1 cellular context compared by ENCODE assay signal in the genomic region with DNA sequence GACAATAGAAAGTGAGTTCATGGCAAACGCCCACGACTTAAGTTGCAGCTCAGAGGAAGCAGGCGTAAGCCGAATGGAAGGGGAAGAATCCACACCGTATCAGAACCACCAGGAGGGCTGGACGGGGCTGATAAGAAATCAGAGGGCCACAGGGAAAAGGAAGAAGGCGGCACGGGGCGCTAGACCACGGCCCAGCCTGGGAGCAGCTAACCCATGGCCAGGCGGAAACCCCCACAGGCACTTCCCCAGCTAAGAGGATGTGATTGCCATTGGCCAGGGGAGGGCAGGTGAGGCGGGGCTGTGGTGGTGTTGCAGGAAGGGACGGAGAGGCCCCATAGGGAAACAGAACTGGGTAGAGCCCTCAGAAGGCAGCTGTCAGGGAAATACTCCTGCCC.
A peak's percentile ranks its signal among the peaks of the same experiment; 100 is the strongest.
TF ChIP-seq lines count a peak whose summit lies in the region.

No MANE protein-coding gene starts in this region.

TF ChIP-seq in K562, 482 proteins besides CTCF, POLR2A, EP300 and RAD21 (continued from another document and continues in another):
- TF ChIP-seq, protein P1, sequence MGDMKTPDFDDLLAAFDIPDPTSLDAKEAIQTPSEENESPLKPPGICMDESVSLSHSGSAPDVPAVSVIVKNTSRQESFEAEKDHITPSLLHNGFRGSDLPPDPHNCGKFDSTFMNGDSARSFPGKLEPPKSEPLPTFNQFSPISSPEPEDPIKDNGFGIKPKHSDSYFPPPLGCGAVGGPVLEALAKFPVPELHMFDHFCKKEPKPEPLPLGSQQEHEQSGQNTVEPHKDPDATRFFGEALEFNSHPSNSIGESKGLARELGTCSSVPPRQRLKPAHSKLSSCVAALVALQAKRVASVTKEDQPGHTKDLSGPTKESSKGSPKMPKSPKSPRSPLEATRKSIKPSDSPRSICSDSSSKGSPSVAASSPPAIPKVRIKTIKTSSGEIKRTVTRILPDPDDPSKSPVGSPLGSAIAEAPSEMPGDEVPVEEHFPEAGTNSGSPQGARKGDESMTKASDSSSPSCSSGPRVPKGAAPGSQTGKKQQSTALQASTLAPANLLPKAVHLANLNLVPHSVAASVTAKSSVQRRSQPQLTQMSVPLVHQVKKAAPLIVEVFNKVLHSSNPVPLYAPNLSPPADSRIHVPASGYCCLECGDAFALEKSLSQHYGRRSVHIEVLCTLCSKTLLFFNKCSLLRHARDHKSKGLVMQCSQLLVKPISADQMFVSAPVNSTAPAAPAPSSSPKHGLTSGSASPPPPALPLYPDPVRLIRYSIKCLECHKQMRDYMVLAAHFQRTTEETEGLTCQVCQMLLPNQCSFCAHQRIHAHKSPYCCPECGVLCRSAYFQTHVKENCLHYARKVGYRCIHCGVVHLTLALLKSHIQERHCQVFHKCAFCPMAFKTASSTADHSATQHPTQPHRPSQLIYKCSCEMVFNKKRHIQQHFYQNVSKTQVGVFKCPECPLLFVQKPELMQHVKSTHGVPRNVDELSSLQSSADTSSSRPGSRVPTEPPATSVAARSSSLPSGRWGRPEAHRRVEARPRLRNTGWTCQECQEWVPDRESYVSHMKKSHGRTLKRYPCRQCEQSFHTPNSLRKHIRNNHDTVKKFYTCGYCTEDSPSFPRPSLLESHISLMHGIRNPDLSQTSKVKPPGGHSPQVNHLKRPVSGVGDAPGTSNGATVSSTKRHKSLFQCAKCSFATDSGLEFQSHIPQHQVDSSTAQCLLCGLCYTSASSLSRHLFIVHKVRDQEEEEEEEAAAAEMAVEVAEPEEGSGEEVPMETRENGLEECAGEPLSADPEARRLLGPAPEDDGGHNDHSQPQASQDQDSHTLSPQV (IDR thresholded peaks at IDR 0.05), result no peak
- TF ChIP-seq GABPB2 (CRISPR knock-in tag; conservative IDR thresholded peaks at IDR 0.05) (no peak), RB1 (IDR thresholded peaks at IDR 0.05; ENCODE audit: low read depth) (no peak), SAFB (IDR thresholded peaks at IDR 0.05; ENCODE audit: borderline replicate concordance, low read depth, low read length) (no peak), DPF2 (IDR thresholded peaks at IDR 0.05) (0 out of 2 replicates have a peak, but pooled peaks have one; percentile 20), HEY1 (CRISPR knock-in tag; IDR thresholded peaks at IDR 0.05; ENCODE audit: borderline replicate concordance) (no peak), GTF2A2 (tag; IDR thresholded peaks at IDR 0.05) (no peak), SIN3A (IDR thresholded peaks at IDR 0.05; ENCODE audit: borderline replicate concordance in 2 of 2, control insufficient read depth in 1 of 2, low read depth in 2 of 2, low read length in 2 of 2) (no peak), ZNF57 (CRISPR knock-in tag; IDR thresholded peaks at IDR 0.05) (no peak), SMAD4 (CRISPR knock-in tag; conservative IDR thresholded peaks at IDR 0.05) (0 out of 2 replicates have a peak, but pooled peaks have one; percentile 42), GABPA (tag; conservative IDR thresholded peaks at IDR 0.05; ENCODE audit: low read depth) (peak; percentile 38), GTF2F1 (IDR thresholded peaks at IDR 0.05; ENCODE audit: low read depth, low read length) (no peak), WHSC1 (IDR thresholded peaks at IDR 0.05; ENCODE audit: low read length) (no peak), SOX6 (IDR thresholded peaks at IDR 0.05) (peak; percentile 49; the same call in 1 of the 2 replicates), TRIM28 (IDR thresholded peaks at IDR 0.05) (no peak), SIN3B (IDR thresholded peaks at IDR 0.05; ENCODE audit: low read depth) (no peak), SMAD2 (IDR thresholded peaks at IDR 0.05; ENCODE audit: low read depth, low read length) (no peak), NFATC3 (IDR thresholded peaks at IDR 0.05) (no peak)
- TF ChIP-seq, protein P2, sequence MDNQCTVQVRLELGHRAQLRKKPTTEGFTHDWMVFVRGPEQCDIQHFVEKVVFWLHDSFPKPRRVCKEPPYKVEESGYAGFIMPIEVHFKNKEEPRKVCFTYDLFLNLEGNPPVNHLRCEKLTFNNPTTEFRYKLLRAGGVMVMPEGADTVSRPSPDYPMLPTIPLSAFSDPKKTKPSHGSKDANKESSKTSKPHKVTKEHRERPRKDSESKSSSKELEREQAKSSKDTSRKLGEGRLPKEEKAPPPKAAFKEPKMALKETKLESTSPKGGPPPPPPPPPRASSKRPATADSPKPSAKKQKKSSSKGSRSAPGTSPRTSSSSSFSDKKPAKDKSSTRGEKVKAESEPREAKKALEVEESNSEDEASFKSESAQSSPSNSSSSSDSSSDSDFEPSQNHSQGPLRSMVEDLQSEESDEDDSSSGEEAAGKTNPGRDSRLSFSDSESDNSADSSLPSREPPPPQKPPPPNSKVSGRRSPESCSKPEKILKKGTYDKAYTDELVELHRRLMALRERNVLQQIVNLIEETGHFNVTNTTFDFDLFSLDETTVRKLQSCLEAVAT (IDR thresholded peaks at IDR 0.05), result no peak
- TF ChIP-seq, protein P3, sequence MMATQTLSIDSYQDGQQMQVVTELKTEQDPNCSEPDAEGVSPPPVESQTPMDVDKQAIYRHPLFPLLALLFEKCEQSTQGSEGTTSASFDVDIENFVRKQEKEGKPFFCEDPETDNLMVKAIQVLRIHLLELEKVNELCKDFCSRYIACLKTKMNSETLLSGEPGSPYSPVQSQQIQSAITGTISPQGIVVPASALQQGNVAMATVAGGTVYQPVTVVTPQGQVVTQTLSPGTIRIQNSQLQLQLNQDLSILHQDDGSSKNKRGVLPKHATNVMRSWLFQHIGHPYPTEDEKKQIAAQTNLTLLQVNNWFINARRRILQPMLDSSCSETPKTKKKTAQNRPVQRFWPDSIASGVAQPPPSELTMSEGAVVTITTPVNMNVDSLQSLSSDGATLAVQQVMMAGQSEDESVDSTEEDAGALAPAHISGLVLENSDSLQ (IDR thresholded peaks at IDR 0.05), result no peak
- TF ChIP-seq, protein P4, sequence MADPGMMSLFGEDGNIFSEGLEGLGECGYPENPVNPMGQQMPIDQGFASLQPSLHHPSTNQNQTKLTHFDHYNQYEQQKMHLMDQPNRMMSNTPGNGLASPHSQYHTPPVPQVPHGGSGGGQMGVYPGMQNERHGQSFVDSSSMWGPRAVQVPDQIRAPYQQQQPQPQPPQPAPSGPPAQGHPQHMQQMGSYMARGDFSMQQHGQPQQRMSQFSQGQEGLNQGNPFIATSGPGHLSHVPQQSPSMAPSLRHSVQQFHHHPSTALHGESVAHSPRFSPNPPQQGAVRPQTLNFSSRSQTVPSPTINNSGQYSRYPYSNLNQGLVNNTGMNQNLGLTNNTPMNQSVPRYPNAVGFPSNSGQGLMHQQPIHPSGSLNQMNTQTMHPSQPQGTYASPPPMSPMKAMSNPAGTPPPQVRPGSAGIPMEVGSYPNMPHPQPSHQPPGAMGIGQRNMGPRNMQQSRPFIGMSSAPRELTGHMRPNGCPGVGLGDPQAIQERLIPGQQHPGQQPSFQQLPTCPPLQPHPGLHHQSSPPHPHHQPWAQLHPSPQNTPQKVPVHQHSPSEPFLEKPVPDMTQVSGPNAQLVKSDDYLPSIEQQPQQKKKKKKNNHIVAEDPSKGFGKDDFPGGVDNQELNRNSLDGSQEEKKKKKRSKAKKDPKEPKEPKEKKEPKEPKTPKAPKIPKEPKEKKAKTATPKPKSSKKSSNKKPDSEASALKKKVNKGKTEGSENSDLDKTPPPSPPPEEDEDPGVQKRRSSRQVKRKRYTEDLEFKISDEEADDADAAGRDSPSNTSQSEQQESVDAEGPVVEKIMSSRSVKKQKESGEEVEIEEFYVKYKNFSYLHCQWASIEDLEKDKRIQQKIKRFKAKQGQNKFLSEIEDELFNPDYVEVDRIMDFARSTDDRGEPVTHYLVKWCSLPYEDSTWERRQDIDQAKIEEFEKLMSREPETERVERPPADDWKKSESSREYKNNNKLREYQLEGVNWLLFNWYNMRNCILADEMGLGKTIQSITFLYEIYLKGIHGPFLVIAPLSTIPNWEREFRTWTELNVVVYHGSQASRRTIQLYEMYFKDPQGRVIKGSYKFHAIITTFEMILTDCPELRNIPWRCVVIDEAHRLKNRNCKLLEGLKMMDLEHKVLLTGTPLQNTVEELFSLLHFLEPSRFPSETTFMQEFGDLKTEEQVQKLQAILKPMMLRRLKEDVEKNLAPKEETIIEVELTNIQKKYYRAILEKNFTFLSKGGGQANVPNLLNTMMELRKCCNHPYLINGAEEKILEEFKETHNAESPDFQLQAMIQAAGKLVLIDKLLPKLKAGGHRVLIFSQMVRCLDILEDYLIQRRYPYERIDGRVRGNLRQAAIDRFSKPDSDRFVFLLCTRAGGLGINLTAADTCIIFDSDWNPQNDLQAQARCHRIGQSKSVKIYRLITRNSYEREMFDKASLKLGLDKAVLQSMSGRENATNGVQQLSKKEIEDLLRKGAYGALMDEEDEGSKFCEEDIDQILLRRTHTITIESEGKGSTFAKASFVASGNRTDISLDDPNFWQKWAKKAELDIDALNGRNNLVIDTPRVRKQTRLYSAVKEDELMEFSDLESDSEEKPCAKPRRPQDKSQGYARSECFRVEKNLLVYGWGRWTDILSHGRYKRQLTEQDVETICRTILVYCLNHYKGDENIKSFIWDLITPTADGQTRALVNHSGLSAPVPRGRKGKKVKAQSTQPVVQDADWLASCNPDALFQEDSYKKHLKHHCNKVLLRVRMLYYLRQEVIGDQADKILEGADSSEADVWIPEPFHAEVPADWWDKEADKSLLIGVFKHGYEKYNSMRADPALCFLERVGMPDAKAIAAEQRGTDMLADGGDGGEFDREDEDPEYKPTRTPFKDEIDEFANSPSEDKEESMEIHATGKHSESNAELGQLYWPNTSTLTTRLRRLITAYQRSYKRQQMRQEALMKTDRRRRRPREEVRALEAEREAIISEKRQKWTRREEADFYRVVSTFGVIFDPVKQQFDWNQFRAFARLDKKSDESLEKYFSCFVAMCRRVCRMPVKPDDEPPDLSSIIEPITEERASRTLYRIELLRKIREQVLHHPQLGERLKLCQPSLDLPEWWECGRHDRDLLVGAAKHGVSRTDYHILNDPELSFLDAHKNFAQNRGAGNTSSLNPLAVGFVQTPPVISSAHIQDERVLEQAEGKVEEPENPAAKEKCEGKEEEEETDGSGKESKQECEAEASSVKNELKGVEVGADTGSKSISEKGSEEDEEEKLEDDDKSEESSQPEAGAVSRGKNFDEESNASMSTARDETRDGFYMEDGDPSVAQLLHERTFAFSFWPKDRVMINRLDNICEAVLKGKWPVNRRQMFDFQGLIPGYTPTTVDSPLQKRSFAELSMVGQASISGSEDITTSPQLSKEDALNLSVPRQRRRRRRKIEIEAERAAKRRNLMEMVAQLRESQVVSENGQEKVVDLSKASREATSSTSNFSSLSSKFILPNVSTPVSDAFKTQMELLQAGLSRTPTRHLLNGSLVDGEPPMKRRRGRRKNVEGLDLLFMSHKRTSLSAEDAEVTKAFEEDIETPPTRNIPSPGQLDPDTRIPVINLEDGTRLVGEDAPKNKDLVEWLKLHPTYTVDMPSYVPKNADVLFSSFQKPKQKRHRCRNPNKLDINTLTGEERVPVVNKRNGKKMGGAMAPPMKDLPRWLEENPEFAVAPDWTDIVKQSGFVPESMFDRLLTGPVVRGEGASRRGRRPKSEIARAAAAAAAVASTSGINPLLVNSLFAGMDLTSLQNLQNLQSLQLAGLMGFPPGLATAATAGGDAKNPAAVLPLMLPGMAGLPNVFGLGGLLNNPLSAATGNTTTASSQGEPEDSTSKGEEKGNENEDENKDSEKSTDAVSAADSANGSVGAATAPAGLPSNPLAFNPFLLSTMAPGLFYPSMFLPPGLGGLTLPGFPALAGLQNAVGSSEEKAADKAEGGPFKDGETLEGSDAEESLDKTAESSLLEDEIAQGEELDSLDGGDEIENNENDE (IDR thresholded peaks at IDR 0.05; ENCODE audit: low read depth, low read length), result no peak
- TF ChIP-seq, protein P5, sequence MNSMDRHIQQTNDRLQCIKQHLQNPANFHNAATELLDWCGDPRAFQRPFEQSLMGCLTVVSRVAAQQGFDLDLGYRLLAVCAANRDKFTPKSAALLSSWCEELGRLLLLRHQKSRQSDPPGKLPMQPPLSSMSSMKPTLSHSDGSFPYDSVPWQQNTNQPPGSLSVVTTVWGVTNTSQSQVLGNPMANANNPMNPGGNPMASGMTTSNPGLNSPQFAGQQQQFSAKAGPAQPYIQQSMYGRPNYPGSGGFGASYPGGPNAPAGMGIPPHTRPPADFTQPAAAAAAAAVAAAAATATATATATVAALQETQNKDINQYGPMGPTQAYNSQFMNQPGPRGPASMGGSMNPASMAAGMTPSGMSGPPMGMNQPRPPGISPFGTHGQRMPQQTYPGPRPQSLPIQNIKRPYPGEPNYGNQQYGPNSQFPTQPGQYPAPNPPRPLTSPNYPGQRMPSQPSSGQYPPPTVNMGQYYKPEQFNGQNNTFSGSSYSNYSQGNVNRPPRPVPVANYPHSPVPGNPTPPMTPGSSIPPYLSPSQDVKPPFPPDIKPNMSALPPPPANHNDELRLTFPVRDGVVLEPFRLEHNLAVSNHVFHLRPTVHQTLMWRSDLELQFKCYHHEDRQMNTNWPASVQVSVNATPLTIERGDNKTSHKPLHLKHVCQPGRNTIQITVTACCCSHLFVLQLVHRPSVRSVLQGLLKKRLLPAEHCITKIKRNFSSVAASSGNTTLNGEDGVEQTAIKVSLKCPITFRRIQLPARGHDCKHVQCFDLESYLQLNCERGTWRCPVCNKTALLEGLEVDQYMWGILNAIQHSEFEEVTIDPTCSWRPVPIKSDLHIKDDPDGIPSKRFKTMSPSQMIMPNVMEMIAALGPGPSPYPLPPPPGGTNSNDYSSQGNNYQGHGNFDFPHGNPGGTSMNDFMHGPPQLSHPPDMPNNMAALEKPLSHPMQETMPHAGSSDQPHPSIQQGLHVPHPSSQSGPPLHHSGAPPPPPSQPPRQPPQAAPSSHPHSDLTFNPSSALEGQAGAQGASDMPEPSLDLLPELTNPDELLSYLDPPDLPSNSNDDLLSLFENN (IDR thresholded peaks at IDR 0.05; ENCODE audit: low read depth in 2 of 2, low read length in 2 of 2), result 0 out of 4 replicates have a peak, but pooled peaks of 1 of the 2 experiments have one; percentile 32
- TF ChIP-seq, protein P6, sequence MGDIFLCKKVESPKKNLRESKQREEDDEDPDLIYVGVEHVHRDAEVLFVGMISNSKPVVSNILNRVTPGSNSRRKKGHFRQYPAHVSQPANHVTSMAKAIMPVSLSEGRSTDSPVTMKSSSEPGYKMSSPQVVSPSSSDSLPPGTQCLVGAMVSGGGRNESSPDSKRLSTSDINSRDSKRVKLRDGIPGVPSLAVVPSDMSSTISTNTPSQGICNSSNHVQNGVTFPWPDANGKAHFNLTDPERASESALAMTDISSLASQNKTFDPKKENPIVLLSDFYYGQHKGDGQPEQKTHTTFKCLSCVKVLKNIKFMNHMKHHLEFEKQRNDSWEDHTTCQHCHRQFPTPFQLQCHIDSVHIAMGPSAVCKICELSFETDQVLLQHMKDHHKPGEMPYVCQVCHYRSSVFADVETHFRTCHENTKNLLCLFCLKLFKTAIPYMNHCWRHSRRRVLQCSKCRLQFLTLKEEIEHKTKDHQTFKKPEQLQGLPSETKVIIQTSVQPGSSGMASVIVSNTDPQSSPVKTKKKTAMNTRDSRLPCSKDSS (IDR thresholded peaks at IDR 0.05; ENCODE audit: low read depth, partially characterized antibody), result no peak
